Comparison of ENCODE assay signal across 1 cellular context in the genomic region with DNA sequence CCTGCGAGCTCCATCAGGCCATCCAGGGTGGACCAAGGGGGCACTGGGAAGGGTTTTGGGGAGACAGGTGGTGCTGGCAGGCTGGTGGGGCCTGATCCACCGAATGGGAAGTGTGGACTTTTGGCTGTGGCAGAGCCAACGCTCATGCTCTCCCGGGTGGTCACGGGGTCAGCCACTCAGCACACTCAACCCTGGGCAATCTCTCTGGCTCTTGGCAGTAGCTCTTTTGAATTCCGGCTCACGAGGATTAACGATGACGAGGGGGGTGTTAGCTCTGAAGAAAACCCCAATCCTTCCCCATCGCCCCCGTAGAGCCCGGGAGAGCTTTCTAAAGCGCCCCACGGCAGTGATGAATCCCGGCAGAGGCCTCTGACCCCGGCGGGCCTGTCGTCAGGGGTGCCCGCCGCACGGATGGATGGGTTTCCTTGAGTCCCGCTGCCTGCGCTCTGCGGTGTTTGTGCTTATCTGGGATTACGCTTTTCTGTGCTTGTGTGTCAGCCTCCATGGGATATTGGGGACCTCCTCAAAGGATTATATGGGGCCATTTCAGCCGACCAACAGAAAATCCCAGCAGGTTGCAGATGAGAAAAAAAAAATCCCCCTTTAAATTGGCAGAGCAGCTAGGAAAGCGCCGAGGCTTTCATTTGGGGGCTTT.
TF ChIP-seq lines count a peak whose summit lies in the region.

No MANE protein-coding gene starts in this region.

TF ChIP-seq in WTC11, 78 proteins besides CTCF, POLR2A, EP300 and RAD21 (continued from another document):
- TF ChIP-seq, protein P1, sequence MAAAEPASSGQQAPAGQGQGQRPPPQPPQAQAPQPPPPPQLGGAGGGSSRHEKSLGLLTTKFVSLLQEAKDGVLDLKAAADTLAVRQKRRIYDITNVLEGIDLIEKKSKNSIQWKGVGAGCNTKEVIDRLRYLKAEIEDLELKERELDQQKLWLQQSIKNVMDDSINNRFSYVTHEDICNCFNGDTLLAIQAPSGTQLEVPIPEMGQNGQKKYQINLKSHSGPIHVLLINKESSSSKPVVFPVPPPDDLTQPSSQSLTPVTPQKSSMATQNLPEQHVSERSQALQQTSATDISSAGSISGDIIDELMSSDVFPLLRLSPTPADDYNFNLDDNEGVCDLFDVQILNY (CRISPR knock-in tag; IDR thresholded peaks at IDR 0.05), result no peak
- no peak for TF ChIP-seq ZNF416 (CRISPR knock-in tag; IDR thresholded peaks at IDR 0.05)
- TF ChIP-seq, protein P2, sequence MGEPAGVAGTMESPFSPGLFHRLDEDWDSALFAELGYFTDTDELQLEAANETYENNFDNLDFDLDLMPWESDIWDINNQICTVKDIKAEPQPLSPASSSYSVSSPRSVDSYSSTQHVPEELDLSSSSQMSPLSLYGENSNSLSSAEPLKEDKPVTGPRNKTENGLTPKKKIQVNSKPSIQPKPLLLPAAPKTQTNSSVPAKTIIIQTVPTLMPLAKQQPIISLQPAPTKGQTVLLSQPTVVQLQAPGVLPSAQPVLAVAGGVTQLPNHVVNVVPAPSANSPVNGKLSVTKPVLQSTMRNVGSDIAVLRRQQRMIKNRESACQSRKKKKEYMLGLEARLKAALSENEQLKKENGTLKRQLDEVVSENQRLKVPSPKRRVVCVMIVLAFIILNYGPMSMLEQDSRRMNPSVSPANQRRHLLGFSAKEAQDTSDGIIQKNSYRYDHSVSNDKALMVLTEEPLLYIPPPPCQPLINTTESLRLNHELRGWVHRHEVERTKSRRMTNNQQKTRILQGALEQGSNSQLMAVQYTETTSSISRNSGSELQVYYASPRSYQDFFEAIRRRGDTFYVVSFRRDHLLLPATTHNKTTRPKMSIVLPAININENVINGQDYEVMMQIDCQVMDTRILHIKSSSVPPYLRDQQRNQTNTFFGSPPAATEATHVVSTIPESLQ (CRISPR knock-in tag; IDR thresholded peaks at IDR 0.05), result no peak
- TF ChIP-seq NFATC4 (CRISPR knock-in tag; IDR thresholded peaks at IDR 0.05), result no peak
- TF ChIP-seq, protein P3, sequence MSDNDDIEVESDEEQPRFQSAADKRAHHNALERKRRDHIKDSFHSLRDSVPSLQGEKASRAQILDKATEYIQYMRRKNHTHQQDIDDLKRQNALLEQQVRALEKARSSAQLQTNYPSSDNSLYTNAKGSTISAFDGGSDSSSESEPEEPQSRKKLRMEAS (CRISPR knock-in tag; IDR thresholded peaks at IDR 0.05), result no peak
- TF ChIP-seq JAZF1 (CRISPR knock-in tag; IDR thresholded peaks at IDR 0.05), result no peak
- TF ChIP-seq RELA (CRISPR knock-in tag; IDR thresholded peaks at IDR 0.05; ENCODE audit: borderline replicate concordance), result no peak
- no peak for TF ChIP-seq ESRRA (CRISPR knock-in tag; IDR thresholded peaks at IDR 0.05; ENCODE audit: borderline replicate concordance)
- TF ChIP-seq, protein P4, sequence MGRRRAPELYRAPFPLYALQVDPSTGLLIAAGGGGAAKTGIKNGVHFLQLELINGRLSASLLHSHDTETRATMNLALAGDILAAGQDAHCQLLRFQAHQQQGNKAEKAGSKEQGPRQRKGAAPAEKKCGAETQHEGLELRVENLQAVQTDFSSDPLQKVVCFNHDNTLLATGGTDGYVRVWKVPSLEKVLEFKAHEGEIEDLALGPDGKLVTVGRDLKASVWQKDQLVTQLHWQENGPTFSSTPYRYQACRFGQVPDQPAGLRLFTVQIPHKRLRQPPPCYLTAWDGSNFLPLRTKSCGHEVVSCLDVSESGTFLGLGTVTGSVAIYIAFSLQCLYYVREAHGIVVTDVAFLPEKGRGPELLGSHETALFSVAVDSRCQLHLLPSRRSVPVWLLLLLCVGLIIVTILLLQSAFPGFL (CRISPR knock-in tag; IDR thresholded peaks at IDR 0.05; ENCODE audit: borderline replicate concordance), result no peak
- no peak for TF ChIP-seq JUN (CRISPR knock-in tag; IDR thresholded peaks at IDR 0.05)
TF ChIP-seq in WTC11: peak in this region for 0.
